ENCODE assay signal across 1 cellular context in the genomic region with DNA sequence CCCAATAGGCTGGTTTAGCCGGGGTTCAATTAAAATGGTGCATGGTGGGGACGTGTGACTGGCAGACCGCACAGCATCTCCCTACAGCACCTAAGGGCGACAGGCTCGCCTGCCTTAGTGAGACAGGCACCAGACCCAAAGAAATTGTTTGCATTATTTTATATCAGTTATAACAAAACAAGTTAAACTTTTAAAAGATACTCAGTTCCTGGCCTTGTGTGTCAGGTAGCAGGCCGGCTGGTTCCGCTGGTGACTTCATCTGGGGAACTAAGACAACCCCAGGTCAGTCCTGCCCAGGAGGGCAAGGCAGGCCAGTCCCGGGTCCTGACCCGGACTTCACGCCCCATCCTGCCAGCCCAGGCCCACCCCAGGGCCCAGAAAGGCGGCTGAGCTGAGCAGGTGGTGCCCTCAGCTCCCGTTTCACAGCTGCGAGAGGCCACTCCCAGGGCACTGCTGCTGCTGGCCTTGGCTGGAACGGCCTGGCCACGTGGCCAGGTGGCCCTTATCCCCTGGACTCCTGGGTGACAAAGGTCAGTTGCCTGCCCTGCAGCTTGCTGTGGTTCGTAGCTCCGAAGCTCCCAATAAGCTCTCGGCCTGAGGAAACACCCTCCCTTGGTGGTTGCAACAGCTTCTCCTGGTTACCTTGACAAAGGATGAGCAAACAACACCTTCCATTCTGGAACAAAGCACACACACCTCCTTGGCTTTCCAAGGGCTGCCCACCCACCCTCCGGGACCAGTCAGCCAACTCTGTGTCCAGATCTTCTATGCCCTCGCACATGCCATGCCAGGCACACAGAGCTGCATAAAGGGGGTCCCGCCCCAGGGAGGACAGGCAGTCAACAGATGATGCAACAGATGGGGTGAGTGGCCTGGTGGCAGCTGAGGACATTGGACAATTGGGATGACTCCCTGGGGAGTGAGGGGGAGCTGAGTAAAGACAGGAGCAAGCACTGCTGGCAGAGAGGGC.
TF ChIP-seq lines count a peak whose summit lies in the region.

No MANE protein-coding gene starts in this region.

TF ChIP-seq in HepG2, 621 proteins besides CTCF, POLR2A, EP300 and RAD21 (continued from another document and continues in another):
- TF ChIP-seq, protein P1, sequence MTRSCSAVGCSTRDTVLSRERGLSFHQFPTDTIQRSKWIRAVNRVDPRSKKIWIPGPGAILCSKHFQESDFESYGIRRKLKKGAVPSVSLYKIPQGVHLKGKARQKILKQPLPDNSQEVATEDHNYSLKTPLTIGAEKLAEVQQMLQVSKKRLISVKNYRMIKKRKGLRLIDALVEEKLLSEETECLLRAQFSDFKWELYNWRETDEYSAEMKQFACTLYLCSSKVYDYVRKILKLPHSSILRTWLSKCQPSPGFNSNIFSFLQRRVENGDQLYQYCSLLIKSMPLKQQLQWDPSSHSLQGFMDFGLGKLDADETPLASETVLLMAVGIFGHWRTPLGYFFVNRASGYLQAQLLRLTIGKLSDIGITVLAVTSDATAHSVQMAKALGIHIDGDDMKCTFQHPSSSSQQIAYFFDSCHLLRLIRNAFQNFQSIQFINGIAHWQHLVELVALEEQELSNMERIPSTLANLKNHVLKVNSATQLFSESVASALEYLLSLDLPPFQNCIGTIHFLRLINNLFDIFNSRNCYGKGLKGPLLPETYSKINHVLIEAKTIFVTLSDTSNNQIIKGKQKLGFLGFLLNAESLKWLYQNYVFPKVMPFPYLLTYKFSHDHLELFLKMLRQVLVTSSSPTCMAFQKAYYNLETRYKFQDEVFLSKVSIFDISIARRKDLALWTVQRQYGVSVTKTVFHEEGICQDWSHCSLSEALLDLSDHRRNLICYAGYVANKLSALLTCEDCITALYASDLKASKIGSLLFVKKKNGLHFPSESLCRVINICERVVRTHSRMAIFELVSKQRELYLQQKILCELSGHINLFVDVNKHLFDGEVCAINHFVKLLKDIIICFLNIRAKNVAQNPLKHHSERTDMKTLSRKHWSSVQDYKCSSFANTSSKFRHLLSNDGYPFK (CRISPR knock-in tag; IDR thresholded peaks at IDR 0.05; ENCODE audit: borderline replicate concordance) = peak; percentile 85
- TF ChIP-seq TCF12 (IDR thresholded peaks at IDR 0.05) = no peak
- peak; percentile 97 for TF ChIP-seq TCF12 (CRISPR knock-in tag; IDR thresholded peaks at IDR 0.05)
- peak; percentile 100 for TF ChIP-seq ZNF431 (CRISPR knock-in tag; IDR thresholded peaks at IDR 0.05; ENCODE audit: borderline replicate concordance, low read depth)
- TF ChIP-seq ZNF121 (CRISPR knock-in tag; IDR thresholded peaks at IDR 0.05) = peak; percentile 80; the same call in 1 of the 2 replicates
- no peak for TF ChIP-seq SUZ12 (IDR thresholded peaks at IDR 0.05; ENCODE audit: low read depth, low read length)
- peak; percentile 97 for TF ChIP-seq ZNF746 (CRISPR knock-in tag; IDR thresholded peaks at IDR 0.05)
- TF ChIP-seq, protein P2, sequence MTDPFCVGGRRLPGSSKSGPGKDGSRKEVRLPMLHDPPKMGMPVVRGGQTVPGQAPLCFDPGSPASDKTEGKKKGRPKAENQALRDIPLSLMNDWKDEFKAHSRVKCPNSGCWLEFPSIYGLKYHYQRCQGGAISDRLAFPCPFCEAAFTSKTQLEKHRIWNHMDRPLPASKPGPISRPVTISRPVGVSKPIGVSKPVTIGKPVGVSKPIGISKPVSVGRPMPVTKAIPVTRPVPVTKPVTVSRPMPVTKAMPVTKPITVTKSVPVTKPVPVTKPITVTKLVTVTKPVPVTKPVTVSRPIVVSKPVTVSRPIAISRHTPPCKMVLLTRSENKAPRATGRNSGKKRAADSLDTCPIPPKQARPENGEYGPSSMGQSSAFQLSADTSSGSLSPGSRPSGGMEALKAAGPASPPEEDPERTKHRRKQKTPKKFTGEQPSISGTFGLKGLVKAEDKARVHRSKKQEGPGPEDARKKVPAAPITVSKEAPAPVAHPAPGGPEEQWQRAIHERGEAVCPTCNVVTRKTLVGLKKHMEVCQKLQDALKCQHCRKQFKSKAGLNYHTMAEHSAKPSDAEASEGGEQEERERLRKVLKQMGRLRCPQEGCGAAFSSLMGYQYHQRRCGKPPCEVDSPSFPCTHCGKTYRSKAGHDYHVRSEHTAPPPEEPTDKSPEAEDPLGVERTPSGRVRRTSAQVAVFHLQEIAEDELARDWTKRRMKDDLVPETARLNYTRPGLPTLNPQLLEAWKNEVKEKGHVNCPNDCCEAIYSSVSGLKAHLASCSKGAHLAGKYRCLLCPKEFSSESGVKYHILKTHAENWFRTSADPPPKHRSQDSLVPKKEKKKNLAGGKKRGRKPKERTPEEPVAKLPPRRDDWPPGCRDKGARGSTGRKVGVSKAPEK (CRISPR knock-in tag; IDR thresholded peaks at IDR 0.05; ENCODE audit: borderline replicate concordance) = no peak; the same call in 1 of the 2 replicates
- TF ChIP-seq, protein P3, sequence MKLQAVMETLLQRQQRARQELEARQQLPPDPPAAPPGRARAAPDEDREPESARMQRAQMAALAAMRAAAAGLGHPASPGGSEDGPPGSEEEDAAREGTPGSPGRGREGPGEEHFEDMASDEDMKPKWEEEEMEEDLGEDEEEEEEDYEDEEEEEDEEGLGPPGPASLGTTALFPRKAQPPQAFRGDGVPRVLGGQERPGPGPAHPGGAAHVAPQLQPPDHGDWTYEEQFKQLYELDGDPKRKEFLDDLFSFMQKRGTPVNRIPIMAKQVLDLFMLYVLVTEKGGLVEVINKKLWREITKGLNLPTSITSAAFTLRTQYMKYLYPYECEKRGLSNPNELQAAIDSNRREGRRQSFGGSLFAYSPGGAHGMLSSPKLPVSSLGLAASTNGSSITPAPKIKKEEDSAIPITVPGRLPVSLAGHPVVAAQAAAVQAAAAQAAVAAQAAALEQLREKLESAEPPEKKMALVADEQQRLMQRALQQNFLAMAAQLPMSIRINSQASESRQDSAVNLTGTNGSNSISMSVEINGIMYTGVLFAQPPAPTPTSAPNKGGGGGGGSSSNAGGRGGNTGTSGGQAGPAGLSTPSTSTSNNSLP (IDR thresholded peaks at IDR 0.05; ENCODE audit: low read depth, low read length) = peak; percentile 1; the same call in 1 of the 2 replicates
- TF ChIP-seq, protein P4, sequence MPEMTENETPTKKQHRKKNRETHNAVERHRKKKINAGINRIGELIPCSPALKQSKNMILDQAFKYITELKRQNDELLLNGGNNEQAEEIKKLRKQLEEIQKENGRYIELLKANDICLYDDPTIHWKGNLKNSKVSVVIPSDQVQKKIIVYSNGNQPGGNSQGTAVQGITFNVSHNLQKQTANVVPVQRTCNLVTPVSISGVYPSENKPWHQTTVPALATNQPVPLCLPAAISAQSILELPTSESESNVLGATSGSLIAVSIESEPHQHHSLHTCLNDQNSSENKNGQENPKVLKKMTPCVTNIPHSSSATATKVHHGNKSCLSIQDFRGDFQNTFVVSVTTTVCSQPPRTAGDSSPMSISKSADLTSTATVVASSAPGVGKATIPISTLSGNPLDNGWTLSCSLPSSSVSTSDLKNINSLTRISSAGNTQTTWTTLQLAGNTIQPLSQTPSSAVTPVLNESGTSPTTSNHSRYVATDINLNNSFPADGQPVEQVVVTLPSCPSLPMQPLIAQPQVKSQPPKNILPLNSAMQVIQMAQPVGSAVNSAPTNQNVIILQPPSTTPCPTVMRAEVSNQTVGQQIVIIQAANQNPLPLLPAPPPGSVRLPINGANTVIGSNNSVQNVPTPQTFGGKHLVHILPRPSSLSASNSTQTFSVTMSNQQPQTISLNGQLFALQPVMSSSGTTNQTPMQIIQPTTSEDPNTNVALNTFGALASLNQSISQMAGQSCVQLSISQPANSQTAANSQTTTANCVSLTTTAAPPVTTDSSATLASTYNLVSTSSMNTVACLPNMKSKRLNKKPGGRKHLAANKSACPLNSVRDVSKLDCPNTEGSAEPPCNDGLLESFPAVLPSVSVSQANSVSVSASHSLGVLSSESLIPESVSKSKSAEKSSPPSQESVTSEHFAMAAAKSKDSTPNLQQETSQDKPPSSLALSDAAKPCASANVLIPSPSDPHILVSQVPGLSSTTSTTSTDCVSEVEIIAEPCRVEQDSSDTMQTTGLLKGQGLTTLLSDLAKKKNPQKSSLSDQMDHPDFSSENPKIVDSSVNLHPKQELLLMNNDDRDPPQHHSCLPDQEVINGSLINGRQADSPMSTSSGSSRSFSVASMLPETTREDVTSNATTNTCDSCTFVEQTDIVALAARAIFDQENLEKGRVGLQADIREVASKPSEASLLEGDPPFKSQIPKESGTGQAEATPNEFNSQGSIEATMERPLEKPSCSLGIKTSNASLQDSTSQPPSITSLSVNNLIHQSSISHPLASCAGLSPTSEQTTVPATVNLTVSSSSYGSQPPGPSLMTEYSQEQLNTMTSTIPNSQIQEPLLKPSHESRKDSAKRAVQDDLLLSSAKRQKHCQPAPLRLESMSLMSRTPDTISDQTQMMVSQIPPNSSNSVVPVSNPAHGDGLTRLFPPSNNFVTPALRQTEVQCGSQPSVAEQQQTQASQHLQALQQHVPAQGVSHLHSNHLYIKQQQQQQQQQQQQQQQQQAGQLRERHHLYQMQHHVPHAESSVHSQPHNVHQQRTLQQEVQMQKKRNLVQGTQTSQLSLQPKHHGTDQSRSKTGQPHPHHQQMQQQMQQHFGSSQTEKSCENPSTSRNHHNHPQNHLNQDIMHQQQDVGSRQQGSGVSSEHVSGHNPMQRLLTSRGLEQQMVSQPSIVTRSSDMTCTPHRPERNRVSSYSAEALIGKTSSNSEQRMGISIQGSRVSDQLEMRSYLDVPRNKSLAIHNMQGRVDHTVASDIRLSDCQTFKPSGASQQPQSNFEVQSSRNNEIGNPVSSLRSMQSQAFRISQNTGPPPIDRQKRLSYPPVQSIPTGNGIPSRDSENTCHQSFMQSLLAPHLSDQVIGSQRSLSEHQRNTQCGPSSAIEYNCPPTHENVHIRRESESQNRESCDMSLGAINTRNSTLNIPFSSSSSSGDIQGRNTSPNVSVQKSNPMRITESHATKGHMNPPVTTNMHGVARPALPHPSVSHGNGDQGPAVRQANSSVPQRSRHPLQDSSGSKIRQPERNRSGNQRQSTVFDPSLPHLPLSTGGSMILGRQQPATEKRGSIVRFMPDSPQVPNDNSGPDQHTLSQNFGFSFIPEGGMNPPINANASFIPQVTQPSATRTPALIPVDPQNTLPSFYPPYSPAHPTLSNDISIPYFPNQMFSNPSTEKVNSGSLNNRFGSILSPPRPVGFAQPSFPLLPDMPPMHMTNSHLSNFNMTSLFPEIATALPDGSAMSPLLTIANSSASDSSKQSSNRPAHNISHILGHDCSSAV (CRISPR knock-in tag; IDR thresholded peaks at IDR 0.05; ENCODE audit: borderline replicate concordance) = 0 out of 2 replicates have a peak, but pooled peaks have one; percentile 32
- 0 out of 2 replicates have a peak, but pooled peaks have one; percentile 6 for TF ChIP-seq MTF2 (CRISPR knock-in tag; IDR thresholded peaks at IDR 0.05; ENCODE audit: borderline replicate concordance)
- TF ChIP-seq MEIS2 (CRISPR knock-in tag; IDR thresholded peaks at IDR 0.05) = peak; percentile 97
- TF ChIP-seq XBP1 (CRISPR knock-in tag; IDR thresholded peaks at IDR 0.05) = no peak
- TF ChIP-seq, protein P5, sequence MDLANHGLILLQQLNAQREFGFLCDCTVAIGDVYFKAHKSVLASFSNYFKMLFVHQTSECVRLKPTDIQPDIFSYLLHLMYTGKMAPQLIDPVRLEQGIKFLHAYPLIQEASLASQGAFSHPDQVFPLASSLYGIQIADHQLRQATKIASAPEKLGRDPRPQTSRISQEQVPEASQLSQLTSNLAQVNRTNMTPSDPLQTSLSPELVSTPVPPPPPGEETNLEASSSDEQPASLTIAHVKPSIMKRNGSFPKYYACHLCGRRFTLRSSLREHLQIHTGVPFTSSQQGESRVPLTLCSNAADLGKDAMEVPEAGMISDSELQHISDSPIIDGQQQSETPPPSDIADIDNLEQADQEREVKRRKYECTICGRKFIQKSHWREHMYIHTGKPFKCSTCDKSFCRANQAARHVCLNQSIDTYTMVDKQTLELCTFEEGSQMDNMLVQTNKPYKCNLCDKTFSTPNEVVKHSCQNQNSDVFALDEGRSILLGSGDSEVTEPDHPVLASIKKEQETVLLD (CRISPR knock-in tag; IDR thresholded peaks at IDR 0.05; ENCODE audit: low read depth) = peak; percentile 40; the same call in 1 of the 2 replicates
- peak; percentile 92 for TF ChIP-seq FOXO1 (CRISPR knock-in tag; IDR thresholded peaks at IDR 0.05)
- TF ChIP-seq SRY (CRISPR knock-in tag; IDR thresholded peaks at IDR 0.05) = peak; percentile 97; the same call in 1 of the 2 replicates
- peak; percentile 96 for TF ChIP-seq HNRNPL (IDR thresholded peaks at IDR 0.05; ENCODE audit: low read depth, low read length)
- TF ChIP-seq ZNF337 (CRISPR knock-in tag; IDR thresholded peaks at IDR 0.05; ENCODE audit: borderline replicate concordance, low read depth) = peak; percentile 97; the same call in 1 of the 2 replicates
- peak; percentile 63; the same call in 1 of the 2 replicates for TF ChIP-seq SALL2 (CRISPR knock-in tag; IDR thresholded peaks at IDR 0.05)
- peak; percentile 82 for TF ChIP-seq HOXD1 (CRISPR knock-in tag; IDR thresholded peaks at IDR 0.05)
- TF ChIP-seq SNRNP70 (IDR thresholded peaks at IDR 0.05; ENCODE audit: low read depth, low read length) = no peak
- peak; percentile 78 for TF ChIP-seq ZNF644 (CRISPR knock-in tag; IDR thresholded peaks at IDR 0.05; ENCODE audit: low read depth)
- TF ChIP-seq RFXAP (CRISPR knock-in tag; IDR thresholded peaks at IDR 0.05; ENCODE audit: borderline replicate concordance) = peak; percentile 95
- TF ChIP-seq, protein P6, sequence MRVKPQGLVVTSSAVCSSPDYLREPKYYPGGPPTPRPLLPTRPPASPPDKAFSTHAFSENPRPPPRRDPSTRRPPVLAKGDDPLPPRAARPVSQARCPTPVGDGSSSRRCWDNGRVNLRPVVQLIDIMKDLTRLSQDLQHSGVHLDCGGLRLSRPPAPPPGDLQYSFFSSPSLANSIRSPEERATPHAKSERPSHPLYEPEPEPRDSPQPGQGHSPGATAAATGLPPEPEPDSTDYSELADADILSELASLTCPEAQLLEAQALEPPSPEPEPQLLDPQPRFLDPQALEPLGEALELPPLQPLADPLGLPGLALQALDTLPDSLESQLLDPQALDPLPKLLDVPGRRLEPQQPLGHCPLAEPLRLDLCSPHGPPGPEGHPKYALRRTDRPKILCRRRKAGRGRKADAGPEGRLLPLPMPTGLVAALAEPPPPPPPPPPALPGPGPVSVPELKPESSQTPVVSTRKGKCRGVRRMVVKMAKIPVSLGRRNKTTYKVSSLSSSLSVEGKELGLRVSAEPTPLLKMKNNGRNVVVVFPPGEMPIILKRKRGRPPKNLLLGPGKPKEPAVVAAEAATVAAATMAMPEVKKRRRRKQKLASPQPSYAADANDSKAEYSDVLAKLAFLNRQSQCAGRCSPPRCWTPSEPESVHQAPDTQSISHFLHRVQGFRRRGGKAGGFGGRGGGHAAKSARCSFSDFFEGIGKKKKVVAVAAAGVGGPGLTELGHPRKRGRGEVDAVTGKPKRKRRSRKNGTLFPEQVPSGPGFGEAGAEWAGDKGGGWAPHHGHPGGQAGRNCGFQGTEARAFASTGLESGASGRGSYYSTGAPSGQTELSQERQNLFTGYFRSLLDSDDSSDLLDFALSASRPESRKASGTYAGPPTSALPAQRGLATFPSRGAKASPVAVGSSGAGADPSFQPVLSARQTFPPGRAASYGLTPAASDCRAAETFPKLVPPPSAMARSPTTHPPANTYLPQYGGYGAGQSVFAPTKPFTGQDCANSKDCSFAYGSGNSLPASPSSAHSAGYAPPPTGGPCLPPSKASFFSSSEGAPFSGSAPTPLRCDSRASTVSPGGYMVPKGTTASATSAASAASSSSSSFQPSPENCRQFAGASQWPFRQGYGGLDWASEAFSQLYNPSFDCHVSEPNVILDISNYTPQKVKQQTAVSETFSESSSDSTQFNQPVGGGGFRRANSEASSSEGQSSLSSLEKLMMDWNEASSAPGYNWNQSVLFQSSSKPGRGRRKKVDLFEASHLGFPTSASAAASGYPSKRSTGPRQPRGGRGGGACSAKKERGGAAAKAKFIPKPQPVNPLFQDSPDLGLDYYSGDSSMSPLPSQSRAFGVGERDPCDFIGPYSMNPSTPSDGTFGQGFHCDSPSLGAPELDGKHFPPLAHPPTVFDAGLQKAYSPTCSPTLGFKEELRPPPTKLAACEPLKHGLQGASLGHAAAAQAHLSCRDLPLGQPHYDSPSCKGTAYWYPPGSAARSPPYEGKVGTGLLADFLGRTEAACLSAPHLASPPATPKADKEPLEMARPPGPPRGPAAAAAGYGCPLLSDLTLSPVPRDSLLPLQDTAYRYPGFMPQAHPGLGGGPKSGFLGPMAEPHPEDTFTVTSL (CRISPR knock-in tag; IDR thresholded peaks at IDR 0.05; ENCODE audit: borderline replicate concordance) = peak; percentile 89
- TF ChIP-seq ARID2 (CRISPR knock-in tag; IDR thresholded peaks at IDR 0.05; ENCODE audit: borderline replicate concordance) = no peak
- peak; percentile 89 for TF ChIP-seq GZF1 (CRISPR knock-in tag; IDR thresholded peaks at IDR 0.05)
